Comparison of ENCODE assay signal across 9 cellular contexts in the genomic region with DNA sequence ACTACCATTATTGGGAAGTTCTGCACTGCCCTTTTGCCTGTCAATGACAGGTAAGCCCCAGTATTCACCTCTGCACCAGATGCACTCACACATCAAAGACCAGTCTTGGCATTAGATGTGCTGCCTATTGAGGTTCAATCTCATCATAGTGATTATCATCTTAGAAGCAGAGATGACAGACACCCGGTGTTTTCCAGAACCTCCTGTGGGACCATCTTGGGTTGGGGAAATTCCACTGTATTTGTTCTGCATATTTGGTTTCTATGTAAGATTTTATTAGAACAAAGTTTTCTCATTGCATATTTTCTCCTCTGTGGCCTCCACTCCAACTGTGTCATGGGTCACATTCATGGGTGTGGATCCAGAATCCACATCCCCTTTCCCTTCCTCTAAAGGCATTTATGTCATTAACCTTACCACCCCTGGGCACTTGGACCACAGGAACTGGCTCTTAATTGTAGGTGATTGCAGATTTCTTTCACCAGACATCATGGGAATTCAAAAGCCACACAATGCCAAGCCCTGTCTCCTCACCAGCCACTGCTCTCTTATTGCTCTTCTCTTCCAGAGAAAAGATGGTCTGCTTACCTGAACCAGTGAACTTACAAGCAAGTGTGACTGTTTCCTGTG. TPM values are rescaled to one million over a fixed set of nuclear protein-coding genes. Genes with fewer than 3 reads are reported as not detected.
DNase-seq lines count a peak whose midpoint lies in the region; ATAC-seq, FAIRE-seq and TF ChIP-seq lines count a peak whose summit lies in the region.
"Had no signal": no experiment of that assay in that cellular context is flagged by ENCODE, and none has a peak within 500 bp of the region (broad histone marks: within the 10 kb centered on the region; RNA-seq: fewer than 3 reads in every experiment).

No MANE protein-coding gene starts in this region.

- H3K27me3 ChIP-seq in naive thymus-derived CD4-positive, alpha-beta T cell (ENCODE audit: control insufficient read depth in 2 of 2, insufficient read depth in 2 of 2, low read length in 2 of 2), result no peaks in the 10 kb centered on the region

- intact Hi-C loops in naive thymus-derived CD4-positive, alpha-beta T cell (cut with micrococcal nuclease), result no loop called here

- H3K4me3 ChIP-seq in naive thymus-derived CD4-positive, alpha-beta T cell (ENCODE audit: low read length), result no peak overlapping the region

- H3K4me1 Mint-ChIP-seq in naive thymus-derived CD4-positive, alpha-beta T cell, result peaks cover 0 to 37% (median 7%) of the 10 kb centered on the region in 7 donors

- peaks cover 0 to 38% (median 15%) of the 10 kb centered on the region in 5 donors for H3K27me3 Mint-ChIP-seq in naive thymus-derived CD4-positive, alpha-beta T cell

- POLR2A ChIA-PET in naive thymus-derived CD4-positive, alpha-beta T cell (lab: Charles Lee), result no interaction called here
- POLR2A ChIA-PET in HEK293T (lab: Yijun Ruan, JAX), result no interaction called here

- no peaks in the 10 kb centered on the region for H3K36me3 ChIP-seq in naive thymus-derived CD4-positive, alpha-beta T cell (ENCODE audit: control insufficient read depth in 2 of 3, insufficient read depth in 3 of 3, low read length in 3 of 3)

- peak; percentile 30 for ATAC-seq in GM21786 (IDR thresholded peaks at IDR 0.05; ENCODE audit: unreplicated experiment)
- ATAC-seq in naive thymus-derived CD4-positive, alpha-beta T cell, result peak; percentile 54
- ATAC-seq in HG03439 (IDR thresholded peaks at IDR 0.05; ENCODE audit: unreplicated experiment), result no peak

- CTCF ChIA-PET in naive thymus-derived CD4-positive, alpha-beta T cell (lab: Charles Lee), result no interaction called here
- CTCF ChIA-PET in HEK293T (lab: Yijun Ruan, JAX), result no interaction called here

- H3K9me3 Mint-ChIP-seq in naive thymus-derived CD4-positive, alpha-beta T cell, result peaks cover 0 to 2% (median 0%) of the 10 kb centered on the region in 11 donors

- DNase-seq in GM18507 (ENCODE audit: extremely low spot score, insufficient read length, low read depth) (no peak), SW480 (ENCODE audit: low spot score) (peak; percentile 40), H54 (ENCODE audit: insufficient read length, low spot score) (no peak), Kasumi-1 (lab: John Stamatoyannopoulos, UW) (no peak), HEK293T (ENCODE audit: extremely low spot score) (no peak)
- DNase-seq in naive thymus-derived CD4-positive, alpha-beta T cell, result no peak
- DNase-seq: NCI-H187 treated with DMSO at 0.1 percent for 48 hours had no signal

- no peak overlapping the region for H3K27ac ChIP-seq in naive thymus-derived CD4-positive, alpha-beta T cell (ENCODE audit: low read depth, low read length)

- no peak overlapping the region for H3K27ac Mint-ChIP-seq in naive thymus-derived CD4-positive, alpha-beta T cell

- H3K4me1 ChIP-seq in naive thymus-derived CD4-positive, alpha-beta T cell (ENCODE audit: control insufficient read depth in 2 of 2, insufficient read depth in 2 of 2, low read length in 2 of 2), result no peaks in the 10 kb centered on the region

- peak overlapping the region in 2 of 10 donors; percentile 18 to 51 for H3K4me3 Mint-ChIP-seq in naive thymus-derived CD4-positive, alpha-beta T cell

- peaks cover 0 to 2% (median 0%) of the 10 kb centered on the region in 5 donors for H3K36me3 Mint-ChIP-seq in naive thymus-derived CD4-positive, alpha-beta T cell

- TF ChIP-seq POLR2A in H54 (IDR thresholded peaks at IDR 0.05; ENCODE audit: low read depth, low read length), result no peak

- no peaks in the 10 kb centered on the region for H3K9me3 ChIP-seq in naive thymus-derived CD4-positive, alpha-beta T cell (ENCODE audit: control insufficient read depth in 2 of 3, low read length in 3 of 3)

- FAIRE-seq in GM18507 (lab: Jason Lieb, UNC) (peak; percentile 70), H54 (lab: Jason Lieb, UNC) (no peak)

TF ChIP-seq in HEK293T, 16 proteins besides CTCF, POLR2A, EP300 and RAD21:
- TF ChIP-seq, protein P1, sequence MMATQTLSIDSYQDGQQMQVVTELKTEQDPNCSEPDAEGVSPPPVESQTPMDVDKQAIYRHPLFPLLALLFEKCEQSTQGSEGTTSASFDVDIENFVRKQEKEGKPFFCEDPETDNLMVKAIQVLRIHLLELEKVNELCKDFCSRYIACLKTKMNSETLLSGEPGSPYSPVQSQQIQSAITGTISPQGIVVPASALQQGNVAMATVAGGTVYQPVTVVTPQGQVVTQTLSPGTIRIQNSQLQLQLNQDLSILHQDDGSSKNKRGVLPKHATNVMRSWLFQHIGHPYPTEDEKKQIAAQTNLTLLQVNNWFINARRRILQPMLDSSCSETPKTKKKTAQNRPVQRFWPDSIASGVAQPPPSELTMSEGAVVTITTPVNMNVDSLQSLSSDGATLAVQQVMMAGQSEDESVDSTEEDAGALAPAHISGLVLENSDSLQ (IDR thresholded peaks at IDR 0.05), result no peak
- TF ChIP-seq FOXK2 (IDR thresholded peaks at IDR 0.05), result no peak
- TF ChIP-seq FOXM1 (IDR thresholded peaks at IDR 0.05; ENCODE audit: borderline replicate concordance), result no peak
- TF ChIP-seq L3MBTL2 (conservative IDR thresholded peaks at IDR 0.05), result no peak
- no peak for TF ChIP-seq BHLHE40 (IDR thresholded peaks at IDR 0.05; ENCODE audit: borderline replicate concordance)
- no peak for TF ChIP-seq ELF4 (IDR thresholded peaks at IDR 0.05)
- TF ChIP-seq NFRKB (IDR thresholded peaks at IDR 0.05), result no peak
- TF ChIP-seq ZNF384 (IDR thresholded peaks at IDR 0.05), result no peak
- TF ChIP-seq SP1 (IDR thresholded peaks at IDR 0.05), result no peak
- TF ChIP-seq CTBP1 (IDR thresholded peaks at IDR 0.05; ENCODE audit: borderline replicate concordance), result no peak
- no peak for TF ChIP-seq TARDBP (IDR thresholded peaks at IDR 0.05)
- TF ChIP-seq FOXA1 (IDR thresholded peaks at IDR 0.05), result no peak
- TF ChIP-seq LEF1 (IDR thresholded peaks at IDR 0.05; ENCODE audit: borderline replicate concordance), result no peak
- TF ChIP-seq SUZ12 (IDR thresholded peaks at IDR 0.05), result no peak
- no peak for TF ChIP-seq HDGF (IDR thresholded peaks at IDR 0.05; ENCODE audit: borderline replicate concordance)
- no peak for TF ChIP-seq ARNT (IDR thresholded peaks at IDR 0.05)

RNA-seq across cellular contexts. Expression of a gene that starts 31.2 kb away (rescaled TPM):
- under 1 TPM in 1 of 5 experiments, not detected in 4; 0.73 TPM for total RNA-seq in naive thymus-derived CD4-positive, alpha-beta T cell
- not detected for polyA plus RNA-seq in naive thymus-derived CD4-positive, alpha-beta T cell

RNA-seq across cellular contexts. Expression of a gene that starts 31.5 kb away (rescaled TPM):
- total RNA-seq in naive thymus-derived CD4-positive, alpha-beta T cell, result 1 to 10 TPM; 2.0 to 6.0 (median 4.4) TPM
- polyA plus RNA-seq in naive thymus-derived CD4-positive, alpha-beta T cell, result 1 to 10 TPM; 3.9 TPM

RNA-seq across cellular contexts. Expression of a gene that starts 48.3 kb away (rescaled TPM):
- total RNA-seq in naive thymus-derived CD4-positive, alpha-beta T cell, result 10 to 100 TPM; 25.6 to 55.0 (median 34.8) TPM
- polyA plus RNA-seq in naive thymus-derived CD4-positive, alpha-beta T cell, result 10 to 100 TPM; 35.7 to 60.8 TPM

RNA-seq across cellular contexts. Expression of a gene that starts 49.6 kb away (rescaled TPM):
- total RNA-seq in naive thymus-derived CD4-positive, alpha-beta T cell, result 1 to 10 TPM in 3 of 5 experiments, under 1 TPM in 2; 0.38 to 6.9 (median 1.3) TPM
- under 1 TPM; 0.31 to 0.38 TPM for polyA plus RNA-seq in naive thymus-derived CD4-positive, alpha-beta T cell
